In genomic region chr11:441043-441417, GRCh38 we compare ENCODE assay signal across 12 cellular contexts. TPM values are rescaled to one million over a fixed set of nuclear protein-coding genes. Genes with fewer than 3 reads are reported as not detected.
DNase-seq lines count a peak whose midpoint lies in the region; ATAC-seq, FAIRE-seq and TF ChIP-seq lines count a peak whose summit lies in the region.
"Had no signal": no experiment of that assay in that cellular context is flagged by ENCODE, and none has a peak within 500 bp of the region (broad histone marks: within the 10 kb centered on the region; RNA-seq: fewer than 3 reads in every experiment).

No MANE protein-coding gene starts in this region.

- H3K36me3 ChIP-seq in small intestine (ENCODE audit: control insufficient read depth in 2 of 2, insufficient read depth in 2 of 2, low read length in 2 of 2) (no peaks in the 10 kb centered on the region), gastrocnemius medialis (no peaks in the 10 kb centered on the region), GM23248 (ENCODE audit: low read depth) (no peaks in the 10 kb centered on the region)
- H3K36me3 ChIP-seq: gastroesophageal sphincter, MG63 had no signal

- H3K9me3 Mint-ChIP-seq in T-helper 2 cell treated with Interferon-gamma antibody and Interleukin-4, amounts not matched to agents 5 μg/mL and 100 μg/mL, for 36 hours, result no peaks in the 10 kb centered on the region

- in situ Hi-C loops in gastrocnemius medialis (cut with MboI; ENCODE audit: low sequenced_read_pairs in 4 of 4) (no loop called here), GM23248 (cut with MboI) (no loop called here)

- DNase-seq in T-helper 2 cell treated with Interferon-gamma antibody and Interleukin-4, amounts not matched to agents 5 μg/mL and 100 μg/mL, for 36 hours (ENCODE audit: low spot score), result no peak
- no peak for DNase-seq in T-helper 2 cell
- DNase-seq in RPMI8226, result peak; percentile 79
- no peak for DNase-seq in epithelial cell of esophagus (ENCODE audit: low read depth)
- peak; percentile 33 for DNase-seq in small intestine
- DNase-seq in gastrocnemius medialis, result no peak
- DNase-seq in GM23248, result no peak
- DNase-seq: MG63; stimulated activated CD4-positive, alpha-beta T cell treated with anti-CD3 and anti-CD28 coated beads, Interleukin-15, amount 100 ng/mL, for 24 hours; testis had no signal

- H3K27ac ChIP-seq in small intestine (ENCODE audit: low read depth in 1 of 2, low read length in 1 of 2) (peak overlapping the region; percentile 15 to 63), gastrocnemius medialis (no peak overlapping the region), GM23248 (no peak overlapping the region)
- H3K27ac ChIP-seq: gastroesophageal sphincter, testis had no signal

- H3K27me3 ChIP-seq in small intestine (ENCODE audit: control insufficient read depth in 2 of 2, insufficient read depth in 2 of 2, low read length in 2 of 2) (no peaks in the 10 kb centered on the region), gastrocnemius medialis (peaks cover 23 to 38% (median 36%) of the 10 kb centered on the region in 3 donors), GM23248 (replicated peaks; ENCODE audit: insufficient read depth) (peaks cover 2% of the 10 kb centered on the region; the same call in 1 of the 2 replicates)
- H3K27me3 ChIP-seq: MG63, testis had no signal

- peaks cover 10% of the 10 kb centered on the region; the same call in 1 of the 2 replicates for H3F3A ChIP-seq in GM23248 (ENCODE audit: insufficient read depth)

- no peak for ATAC-seq in gastrocnemius medialis
- no peak for ATAC-seq in HG03159 (IDR thresholded peaks at IDR 0.05; ENCODE audit: unreplicated experiment)
- ATAC-seq: gastroesophageal sphincter had no signal

- no peaks in the 10 kb centered on the region for H3K79me2 ChIP-seq in GM23248 (ENCODE audit: insufficient read depth)

- TF ChIP-seq CTCF in epithelial cell of esophagus (IDR thresholded peaks at IDR 0.05; ENCODE audit: insufficient read depth, low read depth, low read length, missing control alignments) (no peak), gastrocnemius medialis (IDR thresholded peaks at IDR 0.05 in 4 of 5, conservative IDR thresholded peaks at IDR 0.05 in 1 of 5) (no peak)

- no peaks in the 10 kb centered on the region for H3K9me2 ChIP-seq in GM23248 (ENCODE audit: insufficient read depth)

- H3K4me3 ChIP-seq in epithelial cell of esophagus (ENCODE audit: low read length) (peak overlapping the region; percentile 57), small intestine (ENCODE audit: low read depth in 1 of 2, low read length in 2 of 2) (peak overlapping the region in 1 of 2 donors; percentile 85), gastrocnemius medialis (no peak overlapping the region), GM23248 (no peak overlapping the region)
- H3K4me3 ChIP-seq: gastroesophageal sphincter, MG63, testis had no signal

- H2AFZ ChIP-seq in GM23248, result no peak overlapping the region

- no peaks in the 10 kb centered on the region for H4K20me1 ChIP-seq in GM23248 (ENCODE audit: insufficient read depth)

- no peak overlapping the region for H3K9ac ChIP-seq in GM23248

- FAIRE-seq in small intestine (lab: Jason Lieb, UNC), result no peak

- intact Hi-C loops in gastrocnemius medialis (cut with DNase I; ENCODE audit: low total_unique reads), result loop anchor here (10.0 kb wide), 1 partner anchor 236 kb away; the partner anchor contains the start of genes BET1L and RIC8A

- 20 to 46% (median 24%) methylated on average over 12 to 13 of the region's 13 CpGs for WGBS in small intestine, 3 donors
- WGBS in GM23248 (ENCODE audit: low coverage in 1 of 2, low lambda C conversion rate in 2 of 2, missing lambda C conversion rate in 2 of 2), 2 experiments, result 50 to 52% methylated on average over 13 of the region's 13 CpGs

- H3K27ac Mint-ChIP-seq in T-helper 2 cell treated with Interferon-gamma antibody and Interleukin-4, amounts not matched to agents 5 μg/mL and 100 μg/mL, for 36 hours, result peak overlapping the region; percentile 39

- H3K4me1 Mint-ChIP-seq in T-helper 2 cell treated with Interferon-gamma antibody and Interleukin-4, amounts not matched to agents 5 μg/mL and 100 μg/mL, for 36 hours (ENCODE audit: low read depth), result peaks cover 10% of the 10 kb centered on the region

- TF ChIP-seq POLR2A in gastrocnemius medialis (IDR thresholded peaks at IDR 0.05), result no peak

- H3K36me3 Mint-ChIP-seq in T-helper 2 cell treated with Interferon-gamma antibody and Interleukin-4, amounts not matched to agents 5 μg/mL and 100 μg/mL, for 36 hours (ENCODE audit: low read depth), result no peaks in the 10 kb centered on the region

- peak overlapping the region; percentile 83 for H3K4me3 Mint-ChIP-seq in T-helper 2 cell treated with Interferon-gamma antibody and Interleukin-4, amounts not matched to agents 5 μg/mL and 100 μg/mL, for 36 hours

- no peaks in the 10 kb centered on the region for H3K27me3 Mint-ChIP-seq in T-helper 2 cell treated with Interferon-gamma antibody and Interleukin-4, amounts not matched to agents 5 μg/mL and 100 μg/mL, for 36 hours (ENCODE audit: low read depth)

- no peak overlapping the region for H3K4me2 ChIP-seq in GM23248 (ENCODE audit: unreplicated experiment)

- no peaks in the 10 kb centered on the region for H3K9me3 ChIP-seq in small intestine (ENCODE audit: control insufficient read depth, low read depth)
- no peaks in the 10 kb centered on the region for H3K9me3 ChIP-seq in gastrocnemius medialis
- no peaks in the 10 kb centered on the region for H3K9me3 ChIP-seq in GM23248 (ENCODE audit: low read depth)
- H3K9me3 ChIP-seq: gastroesophageal sphincter, MG63, testis had no signal

- H3K4me1 ChIP-seq in small intestine (ENCODE audit: control insufficient read depth in 2 of 2, insufficient read depth in 1 of 2, low read depth in 1 of 2, low read length in 1 of 2) (peaks cover 0 to 3% of the 10 kb centered on the region in 2 donors), gastrocnemius medialis (no peaks in the 10 kb centered on the region), GM23248 (ENCODE audit: insufficient read depth) (peaks cover 12% of the 10 kb centered on the region)

RNA-seq across cellular contexts. Expression of gene ANO9, which starts 0.8 kb away (rescaled TPM):
- polyA plus RNA-seq in small intestine, result 100 to 1,000 TPM in 2 of 3 donors, 10 to 100 TPM in 1; 84.7 to 363 (median 279) TPM
- total RNA-seq in gastrocnemius medialis, result under 1 TPM in 2 of 4 donors, not detected in 2; 0.23 to 0.41 TPM
- not detected in 2 replicates for total RNA-seq in GM23248 (2014; rRNA removed; shearing (Covaris generic))
- polyA plus RNA-seq in GM23248 (2016; fragmentation: Nextera tagmentation; extraction: Ambion mirVana), result not detected in 2 replicates

RNA-seq across cellular contexts. Expression of gene PTDSS2, which starts 9.0 kb away (rescaled TPM):
- polyA plus RNA-seq in small intestine (10 to 100 TPM in 2 of 3 donors, 1 to 10 TPM in 1; 9.5 to 20.3 (median 10.5) TPM), GM23248 (2016; fragmentation: Nextera tagmentation; extraction: Ambion mirVana) (20.1 and 22.2 TPM in 2 replicates)
- total RNA-seq in gastrocnemius medialis, result 10 to 100 TPM; 21.7 to 31.5 (median 23.7) TPM
- total RNA-seq in GM23248 (2014; rRNA removed; shearing (Covaris generic)), result 29.2 and 44.1 TPM in 2 replicates

RNA-seq across cellular contexts. Expression of gene SIGIRR, which starts 26.2 kb away (rescaled TPM):
- polyA plus RNA-seq in small intestine, result 100 to 1,000 TPM in 2 of 3 donors, 10 to 100 TPM in 1; 96.1 to 219 (median 215) TPM
- total RNA-seq in gastrocnemius medialis, result 10 to 100 TPM in 3 of 4 donors, 1 to 10 TPM in 1; 4.2 to 21.6 (median 11.9) TPM
- total RNA-seq in GM23248 (2014; rRNA removed; shearing (Covaris generic)), result 17.7 and 28.3 TPM in 2 replicates
- polyA plus RNA-seq in GM23248 (2016; fragmentation: Nextera tagmentation; extraction: Ambion mirVana), result 59.5 and 61.1 TPM in 2 replicates

RNA-seq across cellular contexts. Expression of gene PKP3, which starts 47.0 kb away (rescaled TPM):
- polyA plus RNA-seq in small intestine (100 to 1,000 TPM in 2 of 3 donors, 10 to 100 TPM in 1; 97.0 to 152 (median 125) TPM), GM23248 (2016; fragmentation: Nextera tagmentation; extraction: Ambion mirVana) (2.2 and 2.4 TPM in 2 replicates)
- 1 to 10 TPM in 1 of 4 donors, under 1 TPM in 1, not detected in 2; 0.55 to 1.3 TPM for total RNA-seq in gastrocnemius medialis
- total RNA-seq in GM23248 (2014; rRNA removed; shearing (Covaris generic)), result 1.2 and 4.9 TPM in 2 replicates

Comparison
In these comparisons a context has a peak if more than half of its experiments do, and no peak if none do; other contexts are left out.
1. DNase-seq: peak in RPMI8226 (single experiment) and small intestine (single experiment); none in T-helper 2 cell treated with Interferon-gamma antibody and Interleukin-4, amounts not matched to agents 5 μg/mL and 100 μg/mL, for 36 hours (single experiment), T-helper 2 cell (0 of 5), epithelial cell of esophagus (single experiment), gastrocnemius medialis (0 of 2) and GM23248 (single experiment).
2. H3K27ac ChIP-seq: peak in small intestine (2 of 2); none in gastrocnemius medialis (0 of 4) and GM23248 (single experiment).